ENCODE assay signal across 24 cellular contexts in the genomic region with DNA sequence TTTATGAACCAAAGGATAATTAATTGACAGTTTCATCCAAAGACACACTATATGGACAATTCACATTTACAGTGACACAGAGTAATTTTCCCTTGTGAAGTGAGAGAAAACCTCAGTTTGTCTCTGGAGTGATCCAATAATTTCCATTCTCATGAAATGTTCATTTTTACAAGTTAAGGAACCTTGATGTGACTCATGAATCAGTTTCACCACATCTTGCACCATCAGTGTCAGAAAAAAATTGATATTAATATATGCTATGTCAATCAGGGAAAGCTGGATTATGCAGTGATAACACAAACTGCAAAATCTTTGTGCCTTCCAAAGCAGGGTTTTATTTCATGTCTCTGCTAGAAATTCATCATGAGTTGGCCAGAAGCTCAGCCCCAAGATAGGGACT.
"Had no signal": no experiment of that assay in that cellular context is flagged by ENCODE, and none has a peak within 500 bp of the region (broad histone marks: within the 10 kb centered on the region; RNA-seq: fewer than 3 reads in every experiment).

No MANE protein-coding gene starts in this region.

- H3K36me3 ChIP-seq: stomach, suprapubic skin, thoracic aorta, thyroid gland, tibial artery, tibial nerve, transverse colon, upper lobe of left lung, upper lobe of right lung, uterus, vagina had no signal

- H3K9me3 ChIP-seq: stomach, suprapubic skin, testis, thoracic aorta, thyroid gland, tibial artery, tibial nerve, transverse colon, upper lobe of left lung, upper lobe of right lung, uterus, vagina had no signal

- DNase-seq: stimulated activated CD4-positive, alpha-beta T cell treated with anti-CD3 and anti-CD28 coated beads, Interleukin-2, amount 100 ng/mL, for 48 hours; stimulated activated CD4-positive, alpha-beta T cell treated with anti-CD3 and anti-CD28 coated beads, Interleukin-4, amount 100 ng/mL, for 1 hour; stimulated activated CD4-positive, alpha-beta T cell treated with anti-CD3 and anti-CD28 coated beads, Interleukin-4, amount 100 ng/mL, for 24 hours; stimulated activated CD4-positive, alpha-beta T cell treated with anti-CD3 and anti-CD28 coated beads, Interleukin-4, amount 100 ng/mL, for 4 hours; stimulated activated CD8-positive, alpha-beta memory T cell treated with anti-CD3 and anti-CD28 coated beads, Interleukin-4, amount 100 ng/mL, for 48 hours; stimulated activated naive B cell treated with anti-CD40 and anti-IgM and Interleukin-4, amounts not matched to agents 10 μg/mL and 1 μg/mL and 100 μg/mL, for 72 hours; stimulated activated naive CD4-positive, alpha-beta T cell; stimulated activated naive CD4-positive, alpha-beta T cell treated with Interleukin-2 at 50 U/mL for 16 hours; stimulated activated naive CD8-positive, alpha-beta T cell treated with anti-CD3 and anti-CD28 coated beads, Interleukin-15, amount 100 ng/mL, for 72 hours; stimulated activated naive CD8-positive, alpha-beta T cell treated with anti-CD3 and anti-CD28 coated beads, Interleukin-15, Interleukin-2, amounts not matched to agents 100 U/mL and 50 U/mL, for 24 hours; stomach; substantia nigra; testis; thyroid gland; tibial artery; transverse colon; trophoblast cell; upper lobe of left lung; upper lobe of right lung; uterus had no signal

- H3K27ac ChIP-seq: stomach, suprapubic skin, testis, thoracic aorta, thyroid gland, tibial artery, tibial nerve, transverse colon, upper lobe of left lung, upper lobe of right lung, uterus, vagina had no signal

- H3K27me3 ChIP-seq: stomach, suprapubic skin, testis, thyroid gland, tibial artery, tibial nerve, transverse colon, upper lobe of left lung, upper lobe of right lung, uterus, vagina had no signal

- H3K4me3 ChIP-seq: stomach, suprapubic skin, testis, thoracic aorta, thyroid gland, tibial artery, tibial nerve, transverse colon, upper lobe of left lung, upper lobe of right lung, uterus, vagina had no signal

- H3K4me1 ChIP-seq: stomach, suprapubic skin, testis, thyroid gland, tibial artery, tibial nerve, transverse colon, upper lobe of left lung, upper lobe of right lung, uterus, vagina had no signal
